13 cellular contexts compared by ENCODE assay signal in genomic region chr2:81266106-81266505, GRCh38.
A peak's percentile ranks its signal among the peaks of the same experiment; 100 is the strongest.
DNase-seq lines count a peak whose midpoint lies in the region; ATAC-seq, FAIRE-seq and TF ChIP-seq lines count a peak whose summit lies in the region.
"Had no signal": no experiment of that assay in that cellular context is flagged by ENCODE, and none has a peak within 500 bp of the region (broad histone marks: within the 10 kb centered on the region; RNA-seq: fewer than 3 reads in every experiment).

No MANE protein-coding gene starts in this region.

- H3K4me3 Mint-ChIP-seq in activated CD4-positive, alpha-beta T cell treated with anti-CD3 and anti-CD28 coated beads, Interleukin-2, amount 10 ng/mL, durations not matched to agents 7 days and 5 days = no peak overlapping the region
- H3K4me3 Mint-ChIP-seq: T-helper 1 cell treated with Interleukin-12 subunit alpha and Interleukin-12 subunit beta and Interleukin-4 antibody, amounts not matched to agents 30 μg/mL and 1 μg/mL, for 36 hours had no signal

- H4K20me1 ChIP-seq in MM.1S (ENCODE audit: insufficient read depth, low read length) = no peaks in the 10 kb centered on the region
- no peaks in the 10 kb centered on the region for H4K20me1 ChIP-seq in H1 (replicated peaks in 1 of 2; ENCODE audit: control insufficient read depth in 1 of 2, insufficient read depth in 2 of 2, low read length in 2 of 2)
- no peaks in the 10 kb centered on the region for H4K20me1 ChIP-seq in smooth muscle cell (ENCODE audit: low read depth)

- H3K23me2 ChIP-seq in H1 (ENCODE audit: low read depth, low read length) = no peaks in the 10 kb centered on the region

- peaks cover 13% of the 10 kb centered on the region for H3K9me3 Mint-ChIP-seq in activated CD4-positive, alpha-beta T cell treated with anti-CD3 and anti-CD28 coated beads, Interleukin-2, amount 10 ng/mL, durations not matched to agents 7 days and 5 days

- ATAC-seq in GM21737 (IDR thresholded peaks at IDR 0.05; ENCODE audit: unreplicated experiment) (no peak), GM19455 (IDR thresholded peaks at IDR 0.05; ENCODE audit: unreplicated experiment) (no peak)

- H3K79me2 ChIP-seq in MM.1S (ENCODE audit: low read length) (no peaks in the 10 kb centered on the region), H1 (ENCODE audit: control insufficient read depth in 1 of 2, insufficient read depth in 2 of 2, low read length in 2 of 2) (no peaks in the 10 kb centered on the region), smooth muscle cell (ENCODE audit: low read depth) (no peaks in the 10 kb centered on the region)

- no peak overlapping the region for H3K27ac ChIP-seq in MM.1S (ENCODE audit: low read length)
- no peak overlapping the region for H3K27ac ChIP-seq in H1 (ENCODE audit: low read depth, low read length)
- H3K27ac ChIP-seq in smooth muscle cell (ENCODE audit: low read depth) = no peak overlapping the region
- H3K27ac ChIP-seq: brain microvascular endothelial cell had no signal

- peak; percentile 47 for TF ChIP-seq CTCF in MM.1S (IDR thresholded peaks at IDR 0.05; ENCODE audit: low read length)
- TF ChIP-seq CTCF in H1 (IDR thresholded peaks at IDR 0.05; ENCODE audit: control extremely low read depth in 1 of 3, insufficient read depth in 1 of 3, low read depth in 1 of 3, low read length in 3 of 3) = peak in 2 of 3 experiments; percentile 44 to 78; a peak in 3 of 4 replicates
- peak; percentile 65 for TF ChIP-seq CTCF in smooth muscle cell (IDR thresholded peaks at IDR 0.05; ENCODE audit: borderline replicate concordance, insufficient read depth, poor library complexity, severe bottlenecking)

- H3K36me3 ChIP-seq in MM.1S (replicated peaks; ENCODE audit: insufficient read depth, low read length) = no peaks in the 10 kb centered on the region
- no peaks in the 10 kb centered on the region for H3K36me3 ChIP-seq in H1 (ENCODE audit: control insufficient read depth in 2 of 4, insufficient read depth in 4 of 4, low read length in 3 of 4)
- H3K36me3 ChIP-seq in smooth muscle cell (ENCODE audit: low read depth) = no peaks in the 10 kb centered on the region
- H3K36me3 ChIP-seq: brain microvascular endothelial cell had no signal

- no peaks in the 10 kb centered on the region for H3K27me3 ChIP-seq in MM.1S (replicated peaks; ENCODE audit: insufficient read depth, low read length)
- H3K27me3 ChIP-seq in H1 (replicated peaks in 1 of 4; ENCODE audit: control insufficient read depth in 3 of 4, extremely low read depth in 1 of 4, insufficient read depth in 3 of 4, low read length in 3 of 4) = no peaks in the 10 kb centered on the region
- H3K27me3 ChIP-seq in smooth muscle cell (ENCODE audit: low read depth) = no peaks in the 10 kb centered on the region
- H3K27me3 ChIP-seq: brain microvascular endothelial cell had no signal

- no peak overlapping the region for H2AFZ ChIP-seq in MM.1S (ENCODE audit: low read length)
- no peak overlapping the region for H2AFZ ChIP-seq in H1 (ENCODE audit: low read length)
- H2AFZ ChIP-seq in smooth muscle cell (ENCODE audit: low read depth) = peak overlapping the region; percentile 0

- no peak overlapping the region for H3K9ac ChIP-seq in MM.1S (ENCODE audit: low read length)
- no peak overlapping the region for H3K9ac ChIP-seq in H1 (replicated peaks in 1 of 4; ENCODE audit: extremely low read depth in 1 of 4, low read depth in 3 of 4, low read length in 3 of 4)
- no peak overlapping the region for H3K9ac ChIP-seq in smooth muscle cell (ENCODE audit: low read depth)

- CTCF ChIA-PET in activated CD4-positive, alpha-beta T cell treated with anti-CD3 and anti-CD28 coated beads, Interleukin-2, amount 10 ng/mL, durations not matched to agents 7 days and 5 days (lab: Charles Lee) = no interaction called here
- CTCF ChIA-PET in H1 (lab: Charles Lee; ENCODE audit: partially characterized antibody) = interaction anchor here (0.6 to 1.6 kb wide), 5 partner anchors 15 to 61 kb away, joined by 3 to 6 read pairs (median 3); no protein-coding TSS in a partner anchor

- POLR2A ChIA-PET in activated CD4-positive, alpha-beta T cell treated with anti-CD3 and anti-CD28 coated beads, Interleukin-2, amount 10 ng/mL, durations not matched to agents 7 days and 5 days (lab: Charles Lee) = no interaction called here
- POLR2A ChIA-PET in H1 (lab: Charles Lee; ENCODE audit: partially characterized antibody) = no interaction called here

- H3F3A ChIP-seq in MM.1S (ENCODE audit: insufficient read depth, low read length) = no peaks in the 10 kb centered on the region
- no peaks in the 10 kb centered on the region for H3F3A ChIP-seq in smooth muscle cell (ENCODE audit: low read depth)

- no peak overlapping the region for H4K8ac ChIP-seq in H1 (ENCODE audit: extremely low read depth, insufficient read depth, low read length)

- H4K91ac ChIP-seq in H1 (replicated peaks; ENCODE audit: insufficient read length, low read length) = no peak overlapping the region

- H2BK5ac ChIP-seq in H1 (ENCODE audit: low read depth, low read length) = no peak overlapping the region

- 0% methylated on average over 1 of the region's 1 CpG; no CpG with 5 or more reads in 1 of the 2 experiments for WGBS in H1 (ENCODE audit: extremely low coverage in 1 of 2, insufficient coverage in 1 of 2, insufficient read length in 1 of 2, insufficient replicate concordance in 2 of 2, low coverage in 1 of 2, low lambda C conversion rate in 2 of 2, missing lambda C conversion rate in 1 of 2), 2 experiments
- WGBS in smooth muscle cell (ENCODE audit: low lambda C conversion rate) = 7% methylated on average over 1 of the region's 1 CpG

- no peak overlapping the region for H4K5ac ChIP-seq in H1 (ENCODE audit: insufficient read length, low read depth, low read length)

- H3K27ac Mint-ChIP-seq in activated CD4-positive, alpha-beta T cell treated with anti-CD3 and anti-CD28 coated beads, Interleukin-2, amount 10 ng/mL, durations not matched to agents 7 days and 5 days = no peak overlapping the region
- H3K27ac Mint-ChIP-seq: T-helper 1 cell treated with Interleukin-12 subunit alpha and Interleukin-12 subunit beta and Interleukin-4 antibody, amounts not matched to agents 30 μg/mL and 1 μg/mL, for 36 hours had no signal

- H3K27me3 Mint-ChIP-seq in activated CD4-positive, alpha-beta T cell treated with anti-CD3 and anti-CD28 coated beads, Interleukin-2, amount 10 ng/mL, durations not matched to agents 7 days and 5 days = no peaks in the 10 kb centered on the region

- H3K4me3 ChIP-seq in MM.1S (ENCODE audit: low read length) = no peak overlapping the region
- no peak overlapping the region for H3K4me3 ChIP-seq in H1 (ENCODE audit: extremely low read depth in 1 of 4, insufficient read depth in 2 of 4, low read depth in 3 of 4, low read length in 4 of 4)
- H3K4me3 ChIP-seq in smooth muscle cell = no peak overlapping the region

- H3K4ac ChIP-seq in H1 (replicated peaks; ENCODE audit: insufficient read length, low read depth, low read length) = no peak overlapping the region

- H3K4me2 ChIP-seq in MM.1S (ENCODE audit: low read depth, low read length) = no peak overlapping the region
- no peak overlapping the region for H3K4me2 ChIP-seq in H1 (ENCODE audit: insufficient read depth in 1 of 2, low read depth in 2 of 2, low read length in 2 of 2)
- no peak overlapping the region for H3K4me2 ChIP-seq in smooth muscle cell

- no peak overlapping the region for H2BK15ac ChIP-seq in H1 (ENCODE audit: low read length)

- no peaks in the 10 kb centered on the region for H3K36me3 Mint-ChIP-seq in activated CD4-positive, alpha-beta T cell treated with anti-CD3 and anti-CD28 coated beads, Interleukin-2, amount 10 ng/mL, durations not matched to agents 7 days and 5 days (ENCODE audit: low read depth)

- no peak overlapping the region for H2BK12ac ChIP-seq in H1 (ENCODE audit: low read depth, low read length)

- H3K4me1 Mint-ChIP-seq in activated CD4-positive, alpha-beta T cell treated with anti-CD3 and anti-CD28 coated beads, Interleukin-2, amount 10 ng/mL, durations not matched to agents 7 days and 5 days = no peaks in the 10 kb centered on the region

- peak; percentile 87 for FAIRE-seq in H1 (lab: Jason Lieb, UNC)
- FAIRE-seq: small intestine had no signal

- peak; percentile 55 to 63 for TF ChIP-seq RAD21 in H1 (IDR thresholded peaks at IDR 0.05 in 1 of 2, conservative IDR thresholded peaks at IDR 0.05 in 1 of 2; ENCODE audit: low read depth in 2 of 2, low read length in 2 of 2)

- no peak overlapping the region for H3K18ac ChIP-seq in H1 (ENCODE audit: extremely low read depth, low read length)

- H3K4me1 ChIP-seq in MM.1S (ENCODE audit: low read length) (no peaks in the 10 kb centered on the region), H1 (replicated peaks in 1 of 4; ENCODE audit: control insufficient read depth in 3 of 4, insufficient read depth in 4 of 4, low read length in 3 of 4) (no peaks in the 10 kb centered on the region), smooth muscle cell (ENCODE audit: low read depth) (no peaks in the 10 kb centered on the region)

- H3K23ac ChIP-seq in H1 (ENCODE audit: insufficient read length) = no peak overlapping the region

- H2BK120ac ChIP-seq in H1 (replicated peaks; ENCODE audit: low read depth, low read length) = no peak overlapping the region

- no peak for TF ChIP-seq EP300 in H1 (IDR thresholded peaks at IDR 0.05; ENCODE audit: borderline replicate concordance in 1 of 2, low read depth in 2 of 2, low read length in 2 of 2)

- H3K79me1 ChIP-seq in H1 (ENCODE audit: low read depth, low read length) = no peaks in the 10 kb centered on the region

- H3K14ac ChIP-seq in H1 (ENCODE audit: insufficient read length) = no peak overlapping the region

- H3K9me2 ChIP-seq in MM.1S (replicated peaks; ENCODE audit: insufficient read depth, low read length) = no peaks in the 10 kb centered on the region

- peak; percentile 5 for DNase-seq in activated CD4-positive, alpha-beta T cell treated with anti-CD3 and anti-CD28 coated beads, Interleukin-2, amount 10 ng/mL, durations not matched to agents 7 days and 5 days
- no peak for DNase-seq in activated CD4-positive, alpha-beta T cell treated with anti-CD3 and anti-CD28 coated beads for 1 hour
- DNase-seq in MM.1S (peak; percentile 46), H1 (ENCODE audit: low read depth in 1 of 2, low spot score in 2 of 2) (peak in 1 of 2 experiments; percentile 46), smooth muscle cell (lab: John Stamatoyannopoulos, UW; ENCODE audit: unreplicated experiment) (no peak), NCI-H2196 treated with DMSO at 0.1 percent for 48 hours (lab: John Stamatoyannopoulos, UW; ENCODE audit: unreplicated experiment) (no peak)
- DNase-seq: brain microvascular endothelial cell, C1 segment of cervical spinal cord, NCI-H1436, small intestine had no signal

- H3K9me3 ChIP-seq in MM.1S (replicated peaks; ENCODE audit: insufficient read depth, low read length) (no peaks in the 10 kb centered on the region), H1 (ENCODE audit: insufficient read depth in 2 of 2, low read depth in 1 of 2, low read length in 1 of 2) (no peaks in the 10 kb centered on the region), smooth muscle cell (replicated peaks; ENCODE audit: low read depth) (peaks cover 5% of the 10 kb centered on the region)

- no peak overlapping the region for H2AK5ac ChIP-seq in H1 (ENCODE audit: low read depth, low read length)

- H3K56ac ChIP-seq in H1 (replicated peaks; ENCODE audit: insufficient read length, low read depth, low read length) = no peak overlapping the region

- no peak overlapping the region for H2BK20ac ChIP-seq in H1 (ENCODE audit: low read length)

- TF ChIP-seq POLR2A in H1 (IDR thresholded peaks at IDR 0.05; ENCODE audit: control extremely low read depth in 1 of 2, low read depth in 2 of 2, low read length in 2 of 2) = no peak

Comparison
In these comparisons a context has a peak if more than half of its experiments do, and no peak if none do; other contexts are left out.
1. DNase-seq: peak in activated CD4-positive, alpha-beta T cell treated with anti-CD3 and anti-CD28 coated beads, Interleukin-2, amount 10 ng/mL, durations not matched to agents 7 days and 5 days (single experiment) and MM.1S (single experiment); none in activated CD4-positive, alpha-beta T cell treated with anti-CD3 and anti-CD28 coated beads for 1 hour (single experiment), smooth muscle cell (single experiment) and NCI-H2196 treated with DMSO at 0.1 percent for 48 hours (single experiment).
2. Peak in every context shown above with its lines, with median percentiles within 50 percentile points of each other: CTCF ChIP-seq.